In genomic region chr2:37894601-37895000, GRCh38 we compare ENCODE assay signal across 3 cellular contexts.
TF ChIP-seq lines count a peak whose summit lies in the region.

No MANE protein-coding gene starts in this region.

TF ChIP-seq in SK-N-SH, 30 proteins besides CTCF, POLR2A, EP300 and RAD21:
- TF ChIP-seq SIN3A (IDR thresholded peaks at IDR 0.05; ENCODE audit: borderline replicate concordance, low read depth, low read length) (no peak), USF2 (IDR thresholded peaks at IDR 0.05; ENCODE audit: borderline replicate concordance, low read depth, low read length) (no peak), NRF1 (IDR thresholded peaks at IDR 0.05; ENCODE audit: low read depth, low read length) (no peak), TEAD4 (IDR thresholded peaks at IDR 0.05; ENCODE audit: borderline replicate concordance, insufficient read depth) (no peak), FOXJ3 (CRISPR knock-in tag; IDR thresholded peaks at IDR 0.05) (no peak), GABPA (IDR thresholded peaks at IDR 0.05; ENCODE audit: low read depth) (no peak), CHD2 (IDR thresholded peaks at IDR 0.05; ENCODE audit: low read length, partially characterized antibody) (no peak)

TF ChIP-seq in SK-N-SH treated with all-trans-retinoic acid at 6 μM for 48 hours, 23 proteins besides CTCF, POLR2A, EP300 and RAD21:
- no peak for TF ChIP-seq TCF4 (CRISPR knock-in tag; IDR thresholded peaks at IDR 0.05; ENCODE audit: borderline replicate concordance)
- TF ChIP-seq BACH2 (CRISPR knock-in tag; IDR thresholded peaks at IDR 0.05; ENCODE audit: borderline replicate concordance): no peak
- no peak for TF ChIP-seq ZNF70 (CRISPR knock-in tag; IDR thresholded peaks at IDR 0.05)
- TF ChIP-seq RARB (CRISPR knock-in tag; IDR thresholded peaks at IDR 0.05): no peak
- no peak for TF ChIP-seq CSRNP3 (CRISPR knock-in tag; IDR thresholded peaks at IDR 0.05)
- TF ChIP-seq ZFP30 (CRISPR knock-in tag; IDR thresholded peaks at IDR 0.05): no peak
- no peak for TF ChIP-seq ARNTL (CRISPR knock-in tag; IDR thresholded peaks at IDR 0.05; ENCODE audit: borderline replicate concordance, low read depth)
- TF ChIP-seq CREB5 (CRISPR knock-in tag; IDR thresholded peaks at IDR 0.05; ENCODE audit: low read depth): no peak
- no peak for TF ChIP-seq ZNF8 (CRISPR knock-in tag; IDR thresholded peaks at IDR 0.05)
- no peak for TF ChIP-seq PPARA (CRISPR knock-in tag; IDR thresholded peaks at IDR 0.05; ENCODE audit: borderline replicate concordance)
- TF ChIP-seq ISL1 (CRISPR knock-in tag; IDR thresholded peaks at IDR 0.05): no peak
- no peak for TF ChIP-seq ZNF565 (CRISPR knock-in tag; conservative IDR thresholded peaks at IDR 0.05; ENCODE audit: low read depth)
- TF ChIP-seq POU6F1 (CRISPR knock-in tag; IDR thresholded peaks at IDR 0.05; ENCODE audit: borderline replicate concordance, low read depth): no peak

TF ChIP-seq in IMR-90, 13 proteins besides CTCF, POLR2A, EP300 and RAD21:
- TF ChIP-seq CHD1 (IDR thresholded peaks at IDR 0.05; ENCODE audit: low read depth, low read length): no peak
- TF ChIP-seq MAFK (IDR thresholded peaks at IDR 0.05; ENCODE audit: low read depth, low read length): no peak
- TF ChIP-seq BHLHE40 (IDR thresholded peaks at IDR 0.05; ENCODE audit: low read depth, low read length): no peak
- TF ChIP-seq MXI1 (IDR thresholded peaks at IDR 0.05; ENCODE audit: borderline replicate concordance, low read depth, low read length): no peak
- TF ChIP-seq RFX5 (IDR thresholded peaks at IDR 0.05; ENCODE audit: low read depth, low read length): no peak
- no peak for TF ChIP-seq ELK1 (IDR thresholded peaks at IDR 0.05; ENCODE audit: borderline replicate concordance, low read depth, low read length)
- TF ChIP-seq CEBPB (IDR thresholded peaks at IDR 0.05; ENCODE audit: low read depth, low read length): no peak
- TF ChIP-seq SMC3 (IDR thresholded peaks at IDR 0.05; ENCODE audit: low read depth, low read length): no peak
- no peak for TF ChIP-seq RCOR1 (IDR thresholded peaks at IDR 0.05; ENCODE audit: insufficient replicate concordance, low read length)
- no peak for TF ChIP-seq MAZ (IDR thresholded peaks at IDR 0.05; ENCODE audit: borderline replicate concordance, low read depth, low read length)
- TF ChIP-seq NFE2L2 (IDR thresholded peaks at IDR 0.05; ENCODE audit: low read depth, low read length): no peak
- TF ChIP-seq USF2 (IDR thresholded peaks at IDR 0.05; ENCODE audit: low read depth, low read length): no peak
- TF ChIP-seq FOS (IDR thresholded peaks at IDR 0.05; ENCODE audit: low read depth, low read length): no peak
